10 cellular contexts compared by ENCODE assay signal in genomic region chr2:116877944-116878343, GRCh38.
"Had no signal": no experiment of that assay in that cellular context is flagged by ENCODE, and none has a peak within 500 bp of the region (broad histone marks: within the 10 kb centered on the region; RNA-seq: fewer than 3 reads in every experiment).

No MANE protein-coding gene starts in this region.

- DNase-seq: GM23248, GOT3, H9, HCEC 1CT, HFFc6 had no signal

- H3K9ac ChIP-seq: GM23248 had no signal

- H3K4me3 ChIP-seq: GM23248, GM23338, HAP-1 had no signal

- H3K9me3 ChIP-seq: HAP-1 had no signal

- FAIRE-seq: H1, H54 had no signal

- ATAC-seq: GM23338, HCT116 had no signal

- H3K36me3 ChIP-seq: HAP-1 had no signal

- H3K27ac ChIP-seq: GM23248 had no signal

- H3K4me1 ChIP-seq: HAP-1 had no signal
